8 cellular contexts compared by ENCODE assay signal in genomic region chr16:87869061-87869878, GRCh38. TPM values are rescaled to one million over a fixed set of nuclear protein-coding genes. Genes with fewer than 3 reads are reported as not detected.
DNase-seq lines count a peak whose midpoint lies in the region; ATAC-seq and TF ChIP-seq lines count a peak whose summit lies in the region.
"Not testable (repeated sequence)": the region's sequence is repeated elsewhere in the genome, so short reads cannot be mapped to it uniquely, and the experiment has no call there.

Gene SLC7A5 (minus strand): TSS chr16:87869507. CDS start chr16:87869422, 85 bp downstream.

- in situ Hi-C loops in GM13976 (cut with MboI; ENCODE audit: low sequenced_read_pairs, unreplicated experiment) = not testable (repeated sequence)

- DNase-seq in GM13976 (ENCODE audit: low spot score) = peak; percentile 84
- DNase-seq in NCI-H2081 (lab: John Stamatoyannopoulos, UW) = peak; percentile 43 to 48
- peak; percentile 93 for DNase-seq in activated B cell treated with CpG ODN at 0.5 μM for 24 hours
- not testable (repeated sequence) for DNase-seq in retinal pigment epithelial cell (ENCODE audit: low read depth)
- peak; percentile 91 for DNase-seq in upper lobe of right lung

- not testable (repeated sequence) for TF ChIP-seq CTCF in GM13976 (IDR thresholded peaks at IDR 0.05; ENCODE audit: borderline replicate concordance, control extremely low read depth, extremely low read depth, insufficient read depth, missing control alignments); activated B cell treated with CpG ODN at 0.5 μM for 24 hours (IDR thresholded peaks at IDR 0.05); brain (conservative IDR thresholded peaks at IDR 0.05); retinal pigment epithelial cell (conservative IDR thresholded peaks at IDR 0.05; ENCODE audit: low read depth, low read length); upper lobe of right lung (IDR thresholded peaks at IDR 0.05)

- ATAC-seq in HG02798 (IDR thresholded peaks at IDR 0.05; ENCODE audit: poor library complexity, unreplicated experiment) = peak; percentile 75
- ATAC-seq in activated B cell treated with CpG ODN at 0.5 μM for 24 hours (ENCODE audit: low read depth) = peak; percentile 76
- peak; percentile 88 for ATAC-seq in upper lobe of right lung

- peak within 1 kb of the TSS; percentile 32 for H3K27ac ChIP-seq in upper lobe of right lung

- H3K4me3 ChIP-seq in iPS-11a (ENCODE audit: low read depth, low read length) (peak within 1 kb of the TSS; percentile 80), retinal pigment epithelial cell (ENCODE audit: low read length) (peak within 1 kb of the TSS; percentile 70), upper lobe of right lung (peak within 1 kb of the TSS; percentile 56)

- not testable (repeated sequence) for H3K9me3 Mint-ChIP-seq in activated B cell treated with CpG ODN at 0.5 μM for 24 hours, brain

- peak within 1 kb of the TSS; percentile 92 for H3K27ac Mint-ChIP-seq in activated B cell treated with CpG ODN at 0.5 μM for 24 hours
- H3K27ac Mint-ChIP-seq in brain = peak within 1 kb of the TSS; percentile 64 to 97 (median 83)

- H3K4me1 ChIP-seq in upper lobe of right lung = peaks cover 15% of the 10 kb centered on the region

- H3K9me3 ChIP-seq in upper lobe of right lung = not testable (repeated sequence)

- H3K4me1 Mint-ChIP-seq in activated B cell treated with CpG ODN at 0.5 μM for 24 hours (peaks cover 49% of the 10 kb centered on the region), brain (peaks cover 75% of the 10 kb centered on the region)

- intact Hi-C loops in activated B cell treated with CpG ODN at 0.5 μM for 24 hours (cut with micrococcal nuclease) = loop anchor here (5.0 kb wide), 2 partner anchors 167 to 833 kb away; no protein-coding TSS in a partner anchor
- intact Hi-C loops in upper lobe of right lung (cut with DNase I) = not testable (repeated sequence)

- H3K36me3 Mint-ChIP-seq in activated B cell treated with CpG ODN at 0.5 μM for 24 hours (ENCODE audit: low read depth) (peaks cover 32% of the 10 kb centered on the region), brain (peaks cover 16% of the 10 kb centered on the region)

- H3K27me3 Mint-ChIP-seq in activated B cell treated with CpG ODN at 0.5 μM for 24 hours = not testable (repeated sequence)
- peaks cover 15% of the 10 kb centered on the region for H3K27me3 Mint-ChIP-seq in brain

- POLR2A ChIA-PET in activated B cell treated with CpG ODN at 0.5 μM for 24 hours (lab: Charles Lee) = interaction anchor here (0.6 to 11.7 kb wide), 16 partner anchors 13 to 552 kb away, joined by 3 to 281 read pairs (median 6); partner anchors contain the start of genes BANP and KLHDC4

- peak within 1 kb of the TSS; percentile 97 for H3K4me3 Mint-ChIP-seq in activated B cell treated with CpG ODN at 0.5 μM for 24 hours
- H3K4me3 Mint-ChIP-seq in brain = peak within 1 kb of the TSS; percentile 88 to 96 (median 92)

- not testable (repeated sequence) for H3K27me3 ChIP-seq in upper lobe of right lung

- H3K36me3 ChIP-seq in upper lobe of right lung = not testable (repeated sequence)

- CTCF ChIA-PET in activated B cell treated with CpG ODN at 0.5 μM for 24 hours (lab: Charles Lee) = interaction anchor here (0.6 to 12.1 kb wide), 7 partner anchors 19 to 103 kb away, joined by 3 to 292 read pairs (median 5); partner anchors contain the start of gene KLHDC4

RNA-seq across cellular contexts. Expression of gene SLC7A5, which starts in this region (rescaled TPM):
- total RNA-seq in activated B cell treated with CpG ODN at 0.5 μM for 24 hours (106 and 111 TPM in 2 replicates), upper lobe of right lung (13.5 TPM)
- polyA plus RNA-seq in brain (ENCODE audit: insufficient read depth, low read depth, low replicate concordance) = 101 TPM
